Comparison of ENCODE assay signal across 21 cellular contexts in the genomic region with DNA sequence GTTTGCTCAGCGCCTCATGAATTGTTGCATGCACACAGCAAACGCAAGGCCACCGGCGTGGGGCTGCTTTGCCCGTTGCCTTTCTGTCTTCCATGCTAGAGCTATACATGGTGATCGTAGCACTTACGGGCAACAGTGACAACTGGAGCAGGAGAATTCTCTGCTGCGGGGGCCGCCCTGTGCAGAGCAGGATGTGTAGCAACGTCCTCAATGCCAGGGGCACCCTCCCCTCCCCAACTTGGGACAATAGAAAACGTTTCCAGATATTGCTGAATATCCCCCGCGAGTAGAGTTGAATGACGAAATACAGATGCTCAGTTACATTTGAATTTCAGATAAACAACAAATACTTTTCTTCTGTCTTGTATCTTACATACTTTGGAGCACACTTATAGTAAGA.
DNase-seq lines count a peak whose midpoint lies in the region; TF ChIP-seq lines count a peak whose summit lies in the region.
"Had no signal": no experiment of that assay in that cellular context is flagged by ENCODE, and none has a peak within 500 bp of the region (broad histone marks: within the 10 kb centered on the region; RNA-seq: fewer than 3 reads in every experiment).

No MANE protein-coding gene starts in this region.

- POLR2A ChIA-PET in RWPE1 (lab: Yijun Ruan, JAX; ENCODE audit: low non-redundant PET): interaction anchor here (1.0 kb wide), 1 partner anchor 10 kb away, joined by 4 read pairs; no protein-coding TSS in a partner anchor

- H2AFZ ChIP-seq in GM23248: peak overlapping the region; percentile 74

- H3K9me3 ChIP-seq in GM23248 (ENCODE audit: low read depth) (no peaks in the 10 kb centered on the region), adrenal gland (replicated peaks in 1 of 3) (no peaks in the 10 kb centered on the region), thyroid gland (no peaks in the 10 kb centered on the region), right atrium auricular region (no peaks in the 10 kb centered on the region)
- H3K9me3 ChIP-seq: pancreas, thoracic aorta had no signal

- DNase-seq in GM23248 (no peak), RWPE1 (ENCODE audit: low spot score) (no peak), fibroblast of gingiva (ENCODE audit: low read depth) (peak; percentile 68), OCI-M2 (lab: John Stamatoyannopoulos, UW; ENCODE audit: unreplicated experiment) (no peak), adrenal gland (no peak), thyroid gland (no peak), right atrium auricular region (ENCODE audit: low spot score) (no peak)
- DNase-seq: activated B cell treated with CpG ODN at 0.5 μM for 24 hours; activated CD4-positive, alpha-beta memory T cell treated with anti-CD3 and anti-CD28 coated beads, Interleukin-2, amount 10 ng/mL, durations not matched to agents 7 days and 5 days; activated gamma-delta T cell treated with Interleukin-2 at 50 U/mL for 16 hours; activated T-cell treated with anti-CD3 and anti-CD28 coated beads for 4 hours; Karpas-422; left cardiac atrium; mesendoderm; natural killer cell; NCI-H1436; NCI-H69; pancreas; stimulated activated CD4-positive, alpha-beta T cell treated with anti-CD3 and anti-CD28 coated beads, Interleukin-1b, Interleukin-23, amount 100 ng/mL, for 48 hours had no signal

- in situ Hi-C loops in GM23248 (cut with MboI): no loop called here

- H3K27ac ChIP-seq in GM23248 (peak overlapping the region; percentile 94), RWPE1 (peak overlapping the region; percentile 93), skin epidermis (peak overlapping the region in 20 of 21 experiments; percentile 46 to 95 (median 84)), adrenal gland (no peak overlapping the region), thyroid gland (no peak overlapping the region), right atrium auricular region (no peak overlapping the region)
- H3K27ac ChIP-seq: pancreas, thoracic aorta had no signal

- peaks cover 32% of the 10 kb centered on the region for H3F3A ChIP-seq in GM23248 (ENCODE audit: insufficient read depth)

- no peaks in the 10 kb centered on the region for H4K20me1 ChIP-seq in GM23248 (ENCODE audit: insufficient read depth)

- peaks cover 20% of the 10 kb centered on the region for H3K4me1 ChIP-seq in GM23248 (ENCODE audit: insufficient read depth)
- no peaks in the 10 kb centered on the region for H3K4me1 ChIP-seq in adrenal gland (replicated peaks in 1 of 2)
- no peaks in the 10 kb centered on the region for H3K4me1 ChIP-seq in thyroid gland
- no peaks in the 10 kb centered on the region for H3K4me1 ChIP-seq in right atrium auricular region
- H3K4me1 ChIP-seq: pancreas had no signal

- no peaks in the 10 kb centered on the region for H3K9me2 ChIP-seq in GM23248 (ENCODE audit: insufficient read depth)

- H3K27me3 ChIP-seq in GM23248 (replicated peaks; ENCODE audit: insufficient read depth) (no peaks in the 10 kb centered on the region), adrenal gland (peaks cover 17% of the 10 kb centered on the region), thyroid gland (no peaks in the 10 kb centered on the region), right atrium auricular region (peaks cover 0 to 5% of the 10 kb centered on the region in 2 donors)

- intact Hi-C loops in adrenal gland (cut with DNase I): no loop called here
- intact Hi-C loops in thyroid gland (cut with DNase I): no loop called here

- H3K36me3 ChIP-seq in GM23248 (ENCODE audit: low read depth) (no peaks in the 10 kb centered on the region), adrenal gland (replicated peaks in 1 of 2) (no peaks in the 10 kb centered on the region), thyroid gland (no peaks in the 10 kb centered on the region), right atrium auricular region (no peaks in the 10 kb centered on the region)
- H3K36me3 ChIP-seq: pancreas, thoracic aorta had no signal

- H3K9ac ChIP-seq in GM23248: peak overlapping the region; percentile 81

- WGBS in GM23248 (ENCODE audit: low coverage in 1 of 2, low lambda C conversion rate in 2 of 2, missing lambda C conversion rate in 2 of 2), 2 experiments: 3 to 6% methylated on average over 14 of the region's 14 CpGs
- WGBS in adrenal gland, 4 donors: 57 to 62% (median 60%) methylated on average over 8 to 14 of the region's 14 CpGs
- 65 to 67% methylated on average over 14 of the region's 14 CpGs for WGBS in thyroid gland, 2 donors

- TF ChIP-seq CTCF in RWPE1 (conservative IDR thresholded peaks at IDR 0.05; ENCODE audit: low read depth) (no peak), adrenal gland (IDR thresholded peaks at IDR 0.05) (no peak), thyroid gland (IDR thresholded peaks at IDR 0.05) (no peak), right atrium auricular region (IDR thresholded peaks at IDR 0.05) (no peak)

- H3K4me2 ChIP-seq in GM23248 (ENCODE audit: unreplicated experiment): peak overlapping the region; percentile 82

- TF ChIP-seq POLR2A in adrenal gland (IDR thresholded peaks at IDR 0.05) (no peak), thyroid gland (IDR thresholded peaks at IDR 0.05) (no peak)

- no peaks in the 10 kb centered on the region for H3K79me2 ChIP-seq in GM23248 (ENCODE audit: insufficient read depth)

- CTCF ChIA-PET in RWPE1 (lab: Yijun Ruan, JAX): interaction anchor here (0.6 kb wide), 1 partner anchor 1342 kb away, joined by 3 read pairs; no protein-coding TSS in a partner anchor

- H3K4me3 ChIP-seq in GM23248 (peak overlapping the region; percentile 65), skin epidermis (no peak overlapping the region), adrenal gland (no peak overlapping the region), thyroid gland (replicated peaks in 1 of 3) (no peak overlapping the region), right atrium auricular region (no peak overlapping the region)
- H3K4me3 ChIP-seq: pancreas, thoracic aorta had no signal

Comparison
In these comparisons a context has a peak if more than half of its experiments do, and no peak if none do; other contexts are left out.
1. H3K27ac ChIP-seq: peak in GM23248 (single experiment), RWPE1 (single experiment) and skin epidermis (20 of 21); none in adrenal gland (0 of 5), thyroid gland (0 of 3) and right atrium auricular region (0 of 2).